2 cellular contexts compared by ENCODE assay signal in the genomic region with DNA sequence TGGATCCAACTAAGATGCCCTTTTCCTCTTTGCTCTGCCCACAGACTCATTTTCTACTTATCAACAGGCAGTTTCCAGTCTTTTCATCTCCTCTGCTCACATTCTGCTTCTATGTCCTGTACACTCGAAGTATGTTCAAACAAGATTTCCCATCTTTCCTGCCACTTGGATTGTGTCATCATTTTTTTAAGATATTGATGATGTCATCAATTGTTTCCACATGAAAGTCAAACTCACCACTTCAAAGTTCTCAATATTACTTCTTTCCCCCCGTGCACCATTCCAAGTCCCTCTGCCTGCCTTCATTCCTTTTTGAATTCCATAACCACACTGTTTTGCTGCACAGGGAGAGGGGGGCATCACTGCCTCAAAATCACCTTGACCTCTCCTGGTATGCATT.
A peak's percentile ranks its signal among the peaks of the same experiment; 100 is the strongest.
TF ChIP-seq lines count a peak whose summit lies in the region.

No MANE protein-coding gene starts in this region.

TF ChIP-seq in HEK293, 187 proteins besides CTCF, POLR2A, EP300 and RAD21:
- TF ChIP-seq, protein P1, sequence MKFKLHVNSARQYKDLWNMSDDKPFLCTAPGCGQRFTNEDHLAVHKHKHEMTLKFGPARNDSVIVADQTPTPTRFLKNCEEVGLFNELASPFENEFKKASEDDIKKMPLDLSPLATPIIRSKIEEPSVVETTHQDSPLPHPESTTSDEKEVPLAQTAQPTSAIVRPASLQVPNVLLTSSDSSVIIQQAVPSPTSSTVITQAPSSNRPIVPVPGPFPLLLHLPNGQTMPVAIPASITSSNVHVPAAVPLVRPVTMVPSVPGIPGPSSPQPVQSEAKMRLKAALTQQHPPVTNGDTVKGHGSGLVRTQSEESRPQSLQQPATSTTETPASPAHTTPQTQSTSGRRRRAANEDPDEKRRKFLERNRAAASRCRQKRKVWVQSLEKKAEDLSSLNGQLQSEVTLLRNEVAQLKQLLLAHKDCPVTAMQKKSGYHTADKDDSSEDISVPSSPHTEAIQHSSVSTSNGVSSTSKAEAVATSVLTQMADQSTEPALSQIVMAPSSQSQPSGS (tag by site-specific recombination; IDR thresholded peaks at IDR 0.05; ENCODE audit: low read depth), result peak; percentile 83
- TF ChIP-seq ZNF214 (tag by site-specific recombination; IDR thresholded peaks at IDR 0.05; ENCODE audit: borderline replicate concordance), result no peak

TF ChIP-seq in endothelial cell of umbilical vein, 7 proteins besides CTCF, POLR2A, EP300 and RAD21 (continued from another document):
- TF ChIP-seq JUN (IDR thresholded peaks at IDR 0.05; ENCODE audit: borderline replicate concordance, insufficient read depth, insufficient read length, low read depth) (peak; percentile 16), MYC (IDR thresholded peaks at IDR 0.05; ENCODE audit: low read depth, low read length) (no peak)
